ENCODE assay signal across 17 cellular contexts in the genomic region with DNA sequence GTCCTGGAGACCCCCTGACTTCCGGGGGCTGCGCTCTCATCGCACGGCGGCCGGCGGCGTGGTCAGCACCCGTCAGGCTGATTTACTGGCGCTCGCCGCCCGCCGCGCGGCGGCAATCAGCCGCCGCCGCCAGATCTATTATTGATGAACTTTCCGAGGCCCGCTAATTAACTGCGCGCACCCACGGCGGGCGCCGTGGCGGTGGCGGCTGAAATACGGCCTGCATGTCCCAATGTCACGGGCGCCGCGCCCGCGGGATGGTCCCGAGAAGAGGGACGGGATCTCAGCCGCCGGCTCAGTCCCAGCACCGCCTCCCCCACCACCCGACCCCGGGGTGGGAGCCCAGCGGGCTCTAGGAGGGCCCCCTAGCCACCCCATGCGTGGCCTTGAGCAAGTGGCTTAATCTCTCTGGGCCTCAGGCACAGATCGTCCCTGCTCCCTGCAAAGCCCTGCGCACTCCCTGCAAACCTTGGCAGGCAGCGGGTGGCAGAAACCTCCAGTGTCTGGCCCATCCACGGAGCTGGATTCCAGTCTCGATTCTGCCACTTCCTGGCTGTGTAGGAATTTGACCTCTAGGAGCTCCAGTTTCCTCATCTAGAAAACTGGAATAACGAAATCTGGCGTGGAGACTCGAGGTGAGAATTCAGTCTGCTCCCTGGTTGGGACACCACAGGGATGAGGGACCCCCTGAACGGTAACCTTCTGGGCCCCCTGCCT.
DNase-seq lines count a peak whose midpoint lies in the region; ATAC-seq and TF ChIP-seq lines count a peak whose summit lies in the region.
"Had no signal": no experiment of that assay in that cellular context is flagged by ENCODE, and none has a peak within 500 bp of the region (broad histone marks: within the 10 kb centered on the region; RNA-seq: fewer than 3 reads in every experiment).

No MANE protein-coding gene starts in this region.

- H3K4me1 ChIP-seq in IMR-90 (ENCODE audit: control insufficient read depth, insufficient read depth, low read length) (no peaks in the 10 kb centered on the region), esophagus muscularis mucosa (peaks cover 5 to 13% (median 12%) of the 10 kb centered on the region in 4 donors), mesodermal cell (ENCODE audit: control insufficient read depth, insufficient read depth, low read length, poor library complexity, severe bottlenecking) (no peaks in the 10 kb centered on the region), upper lobe of right lung (peaks cover 5% of the 10 kb centered on the region)

- TF ChIP-seq RAD21 in IMR-90 (IDR thresholded peaks at IDR 0.05; ENCODE audit: low read length) = no peak

- no peak overlapping the region for H2BK120ac ChIP-seq in IMR-90 (ENCODE audit: low read depth, low read length)

- CTCF ChIA-PET in IMR-90 (lab: Yijun Ruan, JAX) = interaction anchor here (0.6 kb wide), 1 partner anchor 210 kb away, joined by 3 read pairs; no protein-coding TSS in a partner anchor

- ATAC-seq in IMR-90 (ENCODE audit: low read depth) (no peak), upper lobe of right lung (no peak), HG03280 (IDR thresholded peaks at IDR 0.05; ENCODE audit: unreplicated experiment) (no peak), HG02678 (IDR thresholded peaks at IDR 0.05; ENCODE audit: unreplicated experiment) (no peak)
- ATAC-seq: activated CD4-positive, alpha-beta T cell treated with anti-CD3 and anti-CD28 coated beads for 36 hours; activated naive CD8-positive, alpha-beta T cell treated with anti-CD3 and anti-CD28 coated beads, Interleukin-2, amount 50 U/mL, for 24 hours; T-helper 17 cell had no signal

- peak overlapping the region; percentile 58 for H2AFZ ChIP-seq in IMR-90 (replicated peaks; ENCODE audit: low read length, poor library complexity)

- no peak overlapping the region for H2AK5ac ChIP-seq in IMR-90 (ENCODE audit: low read depth, low read length)

- BruUV-seq in IMR-90 (replicated peaks; lab: Mats Ljungman, UMichigan) = no TSS peak

- dilution Hi-C loops in IMR-90 (cut with HindIII; ENCODE audit: low sequenced_read_pairs, unreplicated experiment) = no loop called here

- intact Hi-C loops in IMR-90 (cut with micrococcal nuclease) = no loop called here
- intact Hi-C loops in esophagus muscularis mucosa (cut with DNase I) = no loop called here
- intact Hi-C loops in upper lobe of right lung (cut with DNase I) = no loop called here

- no peak overlapping the region for H2AK9ac ChIP-seq in IMR-90 (replicated peaks; ENCODE audit: low read depth, low read length, poor library complexity)

- H4K20me1 ChIP-seq in IMR-90 (ENCODE audit: insufficient read depth, low read length) = no peaks in the 10 kb centered on the region

- H3K56ac ChIP-seq in IMR-90 (ENCODE audit: extremely low read depth, insufficient read depth, low read length) = no peak overlapping the region

- H3K27me3 ChIP-seq in IMR-90 (ENCODE audit: control insufficient read depth, insufficient read depth, low read length) (peaks cover 61% of the 10 kb centered on the region), esophagus muscularis mucosa (peaks cover 0 to 39% (median 2%) of the 10 kb centered on the region in 4 donors), upper lobe of right lung (peaks cover 26% of the 10 kb centered on the region)

- H3K36me3 ChIP-seq in IMR-90 (ENCODE audit: control insufficient read depth, insufficient read depth, low read length) (peaks cover 1% of the 10 kb centered on the region; the same call in 1 of the 2 replicates), esophagus muscularis mucosa (no peaks in the 10 kb centered on the region), mesodermal cell (ENCODE audit: control insufficient read depth, insufficient read depth, low read length) (no peaks in the 10 kb centered on the region), upper lobe of right lung (no peaks in the 10 kb centered on the region)

- no peak overlapping the region for H3K23ac ChIP-seq in IMR-90 (ENCODE audit: low read depth, low read length)

- no peak for TF ChIP-seq EP300 in esophagus muscularis mucosa (IDR thresholded peaks at IDR 0.05)

- H3K27ac ChIP-seq in IMR-90 (ENCODE audit: insufficient read depth, low read length) (no peak overlapping the region), esophagus muscularis mucosa (replicated peaks in 1 of 4) (no peak overlapping the region), mesodermal cell (ENCODE audit: low read depth, low read length, severe bottlenecking) (no peak overlapping the region), upper lobe of right lung (no peak overlapping the region)

- H3K9me3 ChIP-seq in IMR-90 (ENCODE audit: control insufficient read depth, insufficient read depth, low read length) (peaks cover 4% of the 10 kb centered on the region; the same call in 1 of the 2 replicates), esophagus muscularis mucosa (no peaks in the 10 kb centered on the region), mesodermal cell (ENCODE audit: control insufficient read depth, low read length) (no peaks in the 10 kb centered on the region), upper lobe of right lung (no peaks in the 10 kb centered on the region)

- H3K79me1 ChIP-seq in IMR-90 (ENCODE audit: low read depth in 1 of 2, low read length in 2 of 2) = no peaks in the 10 kb centered on the region

- H3K9ac ChIP-seq in IMR-90 (ENCODE audit: low read depth, low read length) = no peak overlapping the region

- no peak overlapping the region for H4K5ac ChIP-seq in IMR-90 (ENCODE audit: low read depth, low read length)

- no peak overlapping the region for H3K14ac ChIP-seq in IMR-90 (replicated peaks; ENCODE audit: low read depth, low read length)

- no peak overlapping the region for H4K91ac ChIP-seq in IMR-90 (ENCODE audit: insufficient read depth, low read depth, low read length)

- TF ChIP-seq POLR2A in IMR-90 (IDR thresholded peaks at IDR 0.05; ENCODE audit: low read depth, low read length) (no peak), esophagus muscularis mucosa (IDR thresholded peaks at IDR 0.05; ENCODE audit: low read depth) (no peak)

- H2BK5ac ChIP-seq in IMR-90 (ENCODE audit: low read depth, low read length, poor library complexity, severe bottlenecking) = no peak overlapping the region

- in situ Hi-C loops in IMR-90 (cut with MboI; ENCODE audit: low sequenced_read_pairs) = no loop called here

- no peak for DNase-seq in IMR-90
- DNase-seq in esophagus muscularis mucosa (ENCODE audit: extremely low spot score) = no peak
- no peak for DNase-seq in upper lobe of right lung
- DNase-seq in NCI-H82 treated with DMSO at 0.1 percent for 48 hours (lab: John Stamatoyannopoulos, UW; ENCODE audit: unreplicated experiment) = no peak
- DNase-seq: activated naive CD8-positive, alpha-beta T cell treated with anti-CD3 and anti-CD28 coated beads, Interleukin-2, amount 50 U/mL, for 24 hours; activated T-cell treated with anti-CD3 and anti-CD28 coated beads, Interleukin-2, amount 50 U/mL, for 1 hour; CD8-positive, alpha-beta memory T cell; GDM1; immature natural killer cell; KG1; NCI-H774; RPMI8226; T-helper 17 cell had no signal

- H3K4me3 ChIP-seq in IMR-90 (ENCODE audit: insufficient read depth, low read depth, low read length) (no peak overlapping the region), esophagus muscularis mucosa (peak overlapping the region; percentile 43 to 55 (median 50)), mesodermal cell (ENCODE audit: extremely low read depth, insufficient read depth, low read length, poor library complexity, severe bottlenecking) (peak overlapping the region; percentile 15), upper lobe of right lung (peak overlapping the region; percentile 21)

- 4% methylated on average over 14 of the region's 55 CpGs; no CpG with 5 or more reads in 1 of the 2 experiments for WGBS in IMR-90 (ENCODE audit: extremely low coverage in 2 of 2, insufficient read length in 1 of 2), 2 experiments
- 38% methylated on average over 11 of the region's 55 CpGs for WGBS in esophagus muscularis mucosa
- 27 to 50% methylated on average over 37 to 50 of the region's 55 CpGs for WGBS in mesodermal cell (ENCODE audit: insufficient coverage in 2 of 2), 2 experiments

- no peak overlapping the region for H2BK20ac ChIP-seq in IMR-90 (ENCODE audit: low read depth, low read length)

- TF ChIP-seq CTCF in IMR-90 (conservative IDR thresholded peaks at IDR 0.05; ENCODE audit: low read depth, low read length) (no peak), esophagus muscularis mucosa (IDR thresholded peaks at IDR 0.05) (no peak), upper lobe of right lung (IDR thresholded peaks at IDR 0.05) (no peak)

- no peak overlapping the region for H4K8ac ChIP-seq in IMR-90 (ENCODE audit: low read depth in 2 of 2, low read length in 2 of 2)

- POLR2A ChIA-PET in IMR-90 (lab: Charles Lee; ENCODE audit: unreplicated experiment) = no interaction called here

- no peak overlapping the region for H3K4me2 ChIP-seq in IMR-90 (ENCODE audit: low read depth, low read length)

- no peaks in the 10 kb centered on the region for H3K9me1 ChIP-seq in IMR-90 (ENCODE audit: insufficient read depth, low read length)

- H3K18ac ChIP-seq in IMR-90 (ENCODE audit: low read depth, low read length) = no peak overlapping the region

- H3K4ac ChIP-seq in IMR-90 (ENCODE audit: low read depth, low read length) = no peak overlapping the region

- no peak overlapping the region for H2BK15ac ChIP-seq in IMR-90 (ENCODE audit: low read depth, low read length)

TF ChIP-seq in IMR-90, 13 proteins besides CTCF, POLR2A, EP300 and RAD21 (continues in another document):
- TF ChIP-seq CHD1 (IDR thresholded peaks at IDR 0.05; ENCODE audit: low read depth, low read length) (no peak), NFE2L2 (IDR thresholded peaks at IDR 0.05; ENCODE audit: low read depth, low read length) (no peak), SMC3 (IDR thresholded peaks at IDR 0.05; ENCODE audit: low read depth, low read length) (no peak), RCOR1 (IDR thresholded peaks at IDR 0.05; ENCODE audit: insufficient replicate concordance, low read length) (no peak), MAFK (IDR thresholded peaks at IDR 0.05; ENCODE audit: low read depth, low read length) (no peak), BHLHE40 (IDR thresholded peaks at IDR 0.05; ENCODE audit: low read depth, low read length) (no peak), USF2 (IDR thresholded peaks at IDR 0.05; ENCODE audit: low read depth, low read length) (no peak)
